Comparison of ENCODE assay signal across 26 cellular contexts in genomic region chr11:14855890-14856289, GRCh38. TPM values are rescaled to one million over a fixed set of nuclear protein-coding genes. Genes with fewer than 3 reads are reported as not detected.
A peak's percentile ranks its signal among the peaks of the same experiment; 100 is the strongest.
DNase-seq lines count a peak whose midpoint lies in the region; ATAC-seq and TF ChIP-seq lines count a peak whose summit lies in the region.
"Had no signal": no experiment of that assay in that cellular context is flagged by ENCODE, and none has a peak within 500 bp of the region (broad histone marks: within the 10 kb centered on the region; RNA-seq: fewer than 3 reads in every experiment).

No MANE protein-coding gene starts in this region.

- peaks cover 76% of the 10 kb centered on the region for H3K36me3 Mint-ChIP-seq in activated CD8-positive, alpha-beta T cell treated with anti-CD3 and anti-CD28 coated beads, Interleukin-2, amount 10 ng/mL, durations not matched to agents 7 days and 5 days (ENCODE audit: low read depth)
- peaks cover 61% of the 10 kb centered on the region for H3K36me3 Mint-ChIP-seq in activated CD8-positive, alpha-beta T cell treated with anti-CD3 and anti-CD28 coated beads for 36 hours (ENCODE audit: low read depth)
- H3K36me3 Mint-ChIP-seq in CD4-positive, alpha-beta memory T cell: peaks cover 57 to 60% of the 10 kb centered on the region in 2 donors
- peaks cover 0 to 74% (median 55%) of the 10 kb centered on the region in 5 donors for H3K36me3 Mint-ChIP-seq in naive thymus-derived CD4-positive, alpha-beta T cell

- no peak for DNase-seq in activated CD8-positive, alpha-beta T cell treated with anti-CD3 and anti-CD28 coated beads, Interleukin-2, amount 10 ng/mL, durations not matched to agents 7 days and 5 days
- no peak for DNase-seq in activated CD8-positive, alpha-beta T cell treated with anti-CD3 and anti-CD28 coated beads for 36 hours
- DNase-seq in CD4-positive, alpha-beta memory T cell: no peak
- DNase-seq in WERI-Rb-1: peak; percentile 6
- DNase-seq in naive thymus-derived CD4-positive, alpha-beta T cell: no peak
- DNase-seq in NCI-H1417 treated with DMSO at 0.1 percent for 48 hours (lab: John Stamatoyannopoulos, UW): no peak
- DNase-seq in NCI-H2107 (lab: John Stamatoyannopoulos, UW): no peak
- DNase-seq: Caco-2, GOT3, HFFc6, KBM-7, MG63, NCI-H1105 treated with DMSO at 0.1 percent for 48 hours, NCI-H1694, NCI-H2029 treated with DMSO at 0.1 percent for 48 hours, NCI-H226, NCI-H510A, NCI-H69, SHP77 had no signal

- H3K4me1 Mint-ChIP-seq in activated CD8-positive, alpha-beta T cell treated with anti-CD3 and anti-CD28 coated beads, Interleukin-2, amount 10 ng/mL, durations not matched to agents 7 days and 5 days (ENCODE audit: low read depth): peaks cover 7% of the 10 kb centered on the region
- peaks cover 21% of the 10 kb centered on the region for H3K4me1 Mint-ChIP-seq in activated CD8-positive, alpha-beta T cell treated with anti-CD3 and anti-CD28 coated beads for 36 hours (ENCODE audit: low read depth)
- peaks cover 0 to 10% (median 6%) of the 10 kb centered on the region in 4 donors for H3K4me1 Mint-ChIP-seq in CD4-positive, alpha-beta memory T cell
- peaks cover 11 to 40% (median 31%) of the 10 kb centered on the region in 7 donors for H3K4me1 Mint-ChIP-seq in naive thymus-derived CD4-positive, alpha-beta T cell
- H3K4me1 Mint-ChIP-seq: B cell had no signal

- no peak overlapping the region for H3K27ac ChIP-seq in CD4-positive, alpha-beta memory T cell (ENCODE audit: low read depth, low read length)
- H3K27ac ChIP-seq in WERI-Rb-1: no peak overlapping the region
- H3K27ac ChIP-seq in naive thymus-derived CD4-positive, alpha-beta T cell (ENCODE audit: low read depth, low read length): no peak overlapping the region
- H3K27ac ChIP-seq: 22Rv1, C4-2B, RWPE1 had no signal

- peaks cover 4% of the 10 kb centered on the region for H3K36me3 ChIP-seq in CD4-positive, alpha-beta memory T cell (ENCODE audit: insufficient read depth, low read length)
- no peaks in the 10 kb centered on the region for H3K36me3 ChIP-seq in WERI-Rb-1
- peaks cover under 1 to 10% (median 6%) of the 10 kb centered on the region in 3 experiments for H3K36me3 ChIP-seq in naive thymus-derived CD4-positive, alpha-beta T cell (ENCODE audit: control insufficient read depth in 2 of 3, insufficient read depth in 3 of 3, low read length in 3 of 3)
- H3K36me3 ChIP-seq: HAP-1, MG63 had no signal

- no peak overlapping the region for H3K4me3 ChIP-seq in CD4-positive, alpha-beta memory T cell (ENCODE audit: low read length in 2 of 2)
- no peak overlapping the region for H3K4me3 ChIP-seq in WERI-Rb-1 (ENCODE audit: low read depth, low read length)
- H3K4me3 ChIP-seq in naive thymus-derived CD4-positive, alpha-beta T cell (ENCODE audit: low read length): no peak overlapping the region
- H3K4me3 ChIP-seq: HAP-1, MG63 had no signal

- H3K27me3 Mint-ChIP-seq in activated CD8-positive, alpha-beta T cell treated with anti-CD3 and anti-CD28 coated beads, Interleukin-2, amount 10 ng/mL, durations not matched to agents 7 days and 5 days (ENCODE audit: low read depth): no peaks in the 10 kb centered on the region
- no peaks in the 10 kb centered on the region for H3K27me3 Mint-ChIP-seq in activated CD8-positive, alpha-beta T cell treated with anti-CD3 and anti-CD28 coated beads for 36 hours
- H3K27me3 Mint-ChIP-seq in CD4-positive, alpha-beta memory T cell: no peaks in the 10 kb centered on the region
- no peaks in the 10 kb centered on the region for H3K27me3 Mint-ChIP-seq in naive thymus-derived CD4-positive, alpha-beta T cell

- POLR2A ChIA-PET in activated CD8-positive, alpha-beta T cell treated with anti-CD3 and anti-CD28 coated beads, Interleukin-2, amount 10 ng/mL, durations not matched to agents 7 days and 5 days (lab: Charles Lee): no interaction called here
- POLR2A ChIA-PET in activated CD8-positive, alpha-beta T cell treated with anti-CD3 and anti-CD28 coated beads for 36 hours (lab: Charles Lee): no interaction called here
- POLR2A ChIA-PET in CD4-positive, alpha-beta memory T cell (lab: Charles Lee; ENCODE audit: partially characterized antibody): no interaction called here
- POLR2A ChIA-PET in naive thymus-derived CD4-positive, alpha-beta T cell (lab: Charles Lee): no interaction called here

- intact Hi-C loops in activated CD8-positive, alpha-beta T cell treated with anti-CD3 and anti-CD28 coated beads for 36 hours (cut with micrococcal nuclease): no loop called here
- intact Hi-C loops in CD4-positive, alpha-beta memory T cell (cut with micrococcal nuclease): no loop called here
- intact Hi-C loops in naive thymus-derived CD4-positive, alpha-beta T cell (cut with micrococcal nuclease): no loop called here

- peaks cover 19% of the 10 kb centered on the region for H3K9me3 Mint-ChIP-seq in activated CD8-positive, alpha-beta T cell treated with anti-CD3 and anti-CD28 coated beads, Interleukin-2, amount 10 ng/mL, durations not matched to agents 7 days and 5 days (ENCODE audit: insufficient read depth)
- peaks cover 8% of the 10 kb centered on the region for H3K9me3 Mint-ChIP-seq in activated CD8-positive, alpha-beta T cell treated with anti-CD3 and anti-CD28 coated beads for 36 hours
- H3K9me3 Mint-ChIP-seq in CD4-positive, alpha-beta memory T cell: no peaks in the 10 kb centered on the region
- peaks cover 0 to 8% (median 0%) of the 10 kb centered on the region in 11 donors for H3K9me3 Mint-ChIP-seq in naive thymus-derived CD4-positive, alpha-beta T cell

- H3K27me3 ChIP-seq in CD4-positive, alpha-beta memory T cell (ENCODE audit: insufficient read depth, low read length): no peaks in the 10 kb centered on the region
- no peaks in the 10 kb centered on the region for H3K27me3 ChIP-seq in WERI-Rb-1 (ENCODE audit: insufficient read depth, low read depth, severe bottlenecking)
- no peaks in the 10 kb centered on the region for H3K27me3 ChIP-seq in naive thymus-derived CD4-positive, alpha-beta T cell (ENCODE audit: control insufficient read depth in 2 of 2, insufficient read depth in 2 of 2, low read length in 2 of 2)
- H3K27me3 ChIP-seq: MG63 had no signal

- H3K27ac Mint-ChIP-seq in activated CD8-positive, alpha-beta T cell treated with anti-CD3 and anti-CD28 coated beads, Interleukin-2, amount 10 ng/mL, durations not matched to agents 7 days and 5 days: peak overlapping the region; percentile 52
- H3K27ac Mint-ChIP-seq in activated CD8-positive, alpha-beta T cell treated with anti-CD3 and anti-CD28 coated beads for 36 hours: no peak overlapping the region
- peak overlapping the region in 6 of 7 donors; percentile 1 to 83 (median 27) for H3K27ac Mint-ChIP-seq in CD4-positive, alpha-beta memory T cell
- H3K27ac Mint-ChIP-seq in naive thymus-derived CD4-positive, alpha-beta T cell: peak overlapping the region in 8 of 9 donors; percentile 1 to 62 (median 31)
- H3K27ac Mint-ChIP-seq: B cell, HFFc6 had no signal

- CTCF ChIA-PET in activated CD8-positive, alpha-beta T cell treated with anti-CD3 and anti-CD28 coated beads, Interleukin-2, amount 10 ng/mL, durations not matched to agents 7 days and 5 days (lab: Charles Lee): no interaction called here
- CTCF ChIA-PET in activated CD8-positive, alpha-beta T cell treated with anti-CD3 and anti-CD28 coated beads for 36 hours (lab: Charles Lee): no interaction called here
- CTCF ChIA-PET in CD4-positive, alpha-beta memory T cell (lab: Charles Lee; ENCODE audit: partially characterized antibody): interaction anchor here (3.2 kb wide), 1 partner anchor 52 kb away, joined by 19 read pairs; no protein-coding TSS in a partner anchor
- CTCF ChIA-PET in naive thymus-derived CD4-positive, alpha-beta T cell (lab: Charles Lee): no interaction called here

- ATAC-seq in activated CD8-positive, alpha-beta T cell treated with anti-CD3 and anti-CD28 coated beads, Interleukin-2, amount 10 ng/mL, durations not matched to agents 7 days and 5 days: no peak
- no peak for ATAC-seq in activated CD8-positive, alpha-beta T cell treated with anti-CD3 and anti-CD28 coated beads for 36 hours
- no peak for ATAC-seq in naive thymus-derived CD4-positive, alpha-beta T cell
- no peak for ATAC-seq in GM18502 (IDR thresholded peaks at IDR 0.05; ENCODE audit: poor library complexity, unreplicated experiment)
- ATAC-seq: Panc1 had no signal

- no peak for TF ChIP-seq CTCF in activated CD8-positive, alpha-beta T cell treated with anti-CD3 and anti-CD28 coated beads for 36 hours (IDR thresholded peaks at IDR 0.05)
- TF ChIP-seq CTCF in WERI-Rb-1 (IDR thresholded peaks at IDR 0.05; ENCODE audit: low read depth, low read length): no peak

- H3K9me3 ChIP-seq in CD4-positive, alpha-beta memory T cell (ENCODE audit: control insufficient read depth in 1 of 2, low read length in 2 of 2): no peaks in the 10 kb centered on the region
- no peaks in the 10 kb centered on the region for H3K9me3 ChIP-seq in WERI-Rb-1 (ENCODE audit: severe bottlenecking)
- H3K9me3 ChIP-seq in naive thymus-derived CD4-positive, alpha-beta T cell (ENCODE audit: control insufficient read depth in 2 of 3, low read length in 3 of 3): no peaks in the 10 kb centered on the region
- H3K9me3 ChIP-seq: HAP-1, MG63 had no signal

- no peaks in the 10 kb centered on the region for H3K4me1 ChIP-seq in CD4-positive, alpha-beta memory T cell (ENCODE audit: insufficient read depth, low read length)
- no peaks in the 10 kb centered on the region for H3K4me1 ChIP-seq in naive thymus-derived CD4-positive, alpha-beta T cell (ENCODE audit: control insufficient read depth in 2 of 2, insufficient read depth in 2 of 2, low read length in 2 of 2)
- H3K4me1 ChIP-seq: Caco-2, HAP-1 had no signal

- no peak overlapping the region for H3K4me3 Mint-ChIP-seq in activated CD8-positive, alpha-beta T cell treated with anti-CD3 and anti-CD28 coated beads, Interleukin-2, amount 10 ng/mL, durations not matched to agents 7 days and 5 days
- H3K4me3 Mint-ChIP-seq in activated CD8-positive, alpha-beta T cell treated with anti-CD3 and anti-CD28 coated beads for 36 hours: no peak overlapping the region
- no peak overlapping the region for H3K4me3 Mint-ChIP-seq in CD4-positive, alpha-beta memory T cell
- no peak overlapping the region for H3K4me3 Mint-ChIP-seq in naive thymus-derived CD4-positive, alpha-beta T cell
- H3K4me3 Mint-ChIP-seq: B cell, HFFc6 had no signal

RNA-seq across cellular contexts. Expression of gene CYP2R1, which starts 36.1 kb away (rescaled TPM):
- total RNA-seq in activated CD8-positive, alpha-beta T cell treated with anti-CD3 and anti-CD28 coated beads, Interleukin-2, amount 10 ng/mL, durations not matched to agents 7 days and 5 days: 10 to 100 TPM; 14.4 to 18.8 TPM
- total RNA-seq in activated CD8-positive, alpha-beta T cell treated with anti-CD3 and anti-CD28 coated beads for 36 hours: 10 to 100 TPM; 12.9 to 13.9 TPM
- total RNA-seq in CD4-positive, alpha-beta memory T cell: 10 to 100 TPM; 12.1 to 14.7 TPM
- polyA plus RNA-seq in CD4-positive, alpha-beta memory T cell: 10 to 100 TPM; 10.0 to 15.2 TPM
- total RNA-seq in naive thymus-derived CD4-positive, alpha-beta T cell: 10 to 100 TPM; 13.3 to 18.6 (median 14.7) TPM
- 10 to 100 TPM; 18.2 to 19.1 TPM for polyA plus RNA-seq in naive thymus-derived CD4-positive, alpha-beta T cell
